39 cellular contexts compared by ENCODE assay signal in the genomic region with DNA sequence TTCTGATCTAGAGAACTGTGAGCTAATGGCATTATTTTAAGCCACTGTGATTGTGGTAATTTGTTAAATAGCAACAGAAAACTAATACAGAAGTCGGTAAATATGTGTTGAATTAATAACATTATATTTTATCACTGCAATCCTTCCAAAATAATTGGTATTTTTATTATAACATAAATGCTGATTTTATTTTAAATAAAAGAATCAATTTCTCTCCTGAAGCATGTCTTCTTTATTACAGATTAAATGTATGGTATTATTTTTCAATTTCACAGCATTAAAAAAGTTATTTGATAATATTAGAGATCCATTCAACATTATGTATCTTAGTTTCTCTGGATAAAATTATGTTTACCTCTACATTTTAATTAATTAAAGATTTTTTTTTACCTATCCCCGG.
"Had no signal": no experiment of that assay in that cellular context is flagged by ENCODE, and none has a peak within 500 bp of the region (broad histone marks: within the 10 kb centered on the region; RNA-seq: fewer than 3 reads in every experiment).

No MANE protein-coding gene starts in this region.

- H3K9me3 Mint-ChIP-seq: activated CD4-positive, alpha-beta T cell treated with anti-CD3 and anti-CD28 coated beads, Interleukin-2, amount 10 ng/mL, durations not matched to agents 7 days and 5 days; activated naive CD4-positive, alpha-beta T cell treated with anti-CD3 and anti-CD28 coated beads, Interleukin-2, amount 10 ng/mL, durations not matched to agents 7 days and 5 days; activated naive CD4-positive, alpha-beta T cell treated with anti-CD3 and anti-CD28 coated beads, Interleukin-2, amount 50 U/mL, for 24 hours; activated naive CD8-positive, alpha-beta T cell treated with anti-CD3 and anti-CD28 coated beads, Interleukin-2, amount 10 ng/mL, durations not matched to agents 7 days and 5 days; activated T-helper 2 cell treated with anti-CD3 and anti-CD28 coated beads, Interferon-gamma antibody, Interleukin-2, Interleukin-4, amounts not matched to agents 10 μg/mL and 5 μg/mL and 100 μg/mL, durations not matched to agents 14 hours and 24 hours and 36 hours had no signal

- H3K4me1 Mint-ChIP-seq: activated CD4-positive, alpha-beta memory T cell treated with anti-CD3 and anti-CD28 coated beads, Interleukin-2, amount 10 ng/mL, durations not matched to agents 7 days and 5 days; activated CD4-positive, alpha-beta T cell treated with anti-CD3 and anti-CD28 coated beads for 36 hours; activated CD4-positive, alpha-beta T cell treated with anti-CD3 and anti-CD28 coated beads, Interleukin-2, amount 10 ng/mL, durations not matched to agents 7 days and 5 days; activated CD8-positive, alpha-beta memory T cell treated with anti-CD3 and anti-CD28 coated beads, Interleukin-2, amount 10 ng/mL, durations not matched to agents 7 days and 5 days; activated naive CD4-positive, alpha-beta T cell treated with anti-CD3 and anti-CD28 coated beads, Interleukin-2, amount 10 ng/mL, durations not matched to agents 7 days and 5 days; activated naive CD4-positive, alpha-beta T cell treated with anti-CD3 and anti-CD28 coated beads, Interleukin-2, amount 50 U/mL, for 24 hours; activated naive CD8-positive, alpha-beta T cell treated with anti-CD3 and anti-CD28 coated beads, Interleukin-2, amount 10 ng/mL, durations not matched to agents 7 days and 5 days; activated naive CD8-positive, alpha-beta T cell treated with anti-CD3 and anti-CD28 coated beads, Interleukin-2, amount 50 U/mL, for 24 hours; brain; central memory CD8-positive, alpha-beta T cell had no signal

- H3K9me3 ChIP-seq: ascending aorta had no signal

- H3K4me3 Mint-ChIP-seq: activated CD4-positive, alpha-beta memory T cell treated with anti-CD3 and anti-CD28 coated beads, Interleukin-2, amount 10 ng/mL, durations not matched to agents 7 days and 5 days; activated CD4-positive, alpha-beta T cell treated with anti-CD3 and anti-CD28 coated beads for 36 hours; activated CD4-positive, alpha-beta T cell treated with anti-CD3 and anti-CD28 coated beads, Interleukin-2, amount 10 ng/mL, durations not matched to agents 7 days and 5 days; activated CD8-positive, alpha-beta memory T cell treated with anti-CD3 and anti-CD28 coated beads, Interleukin-2, amount 10 ng/mL, durations not matched to agents 7 days and 5 days; activated CD8-positive, alpha-beta T cell treated with anti-CD3 and anti-CD28 coated beads, Interleukin-2, amount 10 ng/mL, durations not matched to agents 7 days and 5 days; activated naive CD4-positive, alpha-beta T cell treated with anti-CD3 and anti-CD28 coated beads, Interleukin-2, amount 10 ng/mL, durations not matched to agents 7 days and 5 days; activated naive CD4-positive, alpha-beta T cell treated with anti-CD3 and anti-CD28 coated beads, Interleukin-2, amount 50 U/mL, for 24 hours; activated naive CD8-positive, alpha-beta T cell; activated naive CD8-positive, alpha-beta T cell treated with anti-CD3 and anti-CD28 coated beads, Interleukin-2, amount 10 ng/mL, durations not matched to agents 7 days and 5 days; activated naive CD8-positive, alpha-beta T cell treated with anti-CD3 and anti-CD28 coated beads, Interleukin-2, amount 50 U/mL, for 24 hours; activated T-cell treated with anti-CD3 and anti-CD28 coated beads, Interleukin-2, amount 50 U/mL, for 24 hours; brain; central memory CD8-positive, alpha-beta T cell; T-helper 1 cell treated with Interleukin-12 subunit alpha and Interleukin-12 subunit beta and Interleukin-4 antibody, amounts not matched to agents 30 μg/mL and 1 μg/mL, for 36 hours; T-helper 2 cell treated with Interferon-gamma antibody and Interleukin-4, amounts not matched to agents 5 μg/mL and 100 μg/mL, for 36 hours had no signal

- FAIRE-seq: bronchial epithelial cell, TTC549 had no signal

- H3K27me3 ChIP-seq: ascending aorta, cardiac muscle cell had no signal

- H3K36me3 ChIP-seq: ascending aorta, cardiac muscle cell had no signal

- ATAC-seq: activated CD4-positive, alpha-beta T cell treated with anti-CD3 and anti-CD28 coated beads for 36 hours; activated CD4-positive, CD25-positive, alpha-beta regulatory T cell treated with anti-CD3 and anti-CD28 coated beads, Interleukin-2, amount 50 U/mL, for 24 hours; activated CD8-positive, alpha-beta memory T cell treated with anti-CD3 and anti-CD28 coated beads, Interleukin-2, amount 10 ng/mL, durations not matched to agents 7 days and 5 days; activated CD8-positive, alpha-beta T cell treated with anti-CD3 and anti-CD28 coated beads, Interleukin-2, amount 10 ng/mL, durations not matched to agents 7 days and 5 days; activated naive CD8-positive, alpha-beta T cell treated with anti-CD3 and anti-CD28 coated beads, Interleukin-2, amount 50 U/mL, for 24 hours had no signal

- H3K36me3 Mint-ChIP-seq: activated CD8-positive, alpha-beta memory T cell treated with anti-CD3 and anti-CD28 coated beads, Interleukin-2, amount 10 ng/mL, durations not matched to agents 7 days and 5 days; activated naive CD4-positive, alpha-beta T cell treated with anti-CD3 and anti-CD28 coated beads, Interleukin-2, amount 10 ng/mL, durations not matched to agents 7 days and 5 days; activated naive CD4-positive, alpha-beta T cell treated with anti-CD3 and anti-CD28 coated beads, Interleukin-2, amount 50 U/mL, for 24 hours; activated naive CD8-positive, alpha-beta T cell; activated naive CD8-positive, alpha-beta T cell treated with anti-CD3 and anti-CD28 coated beads, Interleukin-2, amount 10 ng/mL, durations not matched to agents 7 days and 5 days; brain had no signal

- H3K4me3 ChIP-seq: ascending aorta, cardiac muscle cell had no signal

- H3K27ac ChIP-seq: ascending aorta, VCaP had no signal

- H3K27me3 Mint-ChIP-seq: activated CD4-positive, alpha-beta memory T cell treated with anti-CD3 and anti-CD28 coated beads, Interleukin-2, amount 10 ng/mL, durations not matched to agents 7 days and 5 days; activated CD4-positive, alpha-beta T cell treated with anti-CD3 and anti-CD28 coated beads for 36 hours; activated CD4-positive, alpha-beta T cell treated with anti-CD3 and anti-CD28 coated beads, Interleukin-2, amount 10 ng/mL, durations not matched to agents 7 days and 5 days; activated CD8-positive, alpha-beta memory T cell treated with anti-CD3 and anti-CD28 coated beads, Interleukin-2, amount 10 ng/mL, durations not matched to agents 7 days and 5 days; activated naive CD4-positive, alpha-beta T cell treated with anti-CD3 and anti-CD28 coated beads, Interleukin-2, amount 10 ng/mL, durations not matched to agents 7 days and 5 days; activated naive CD4-positive, alpha-beta T cell treated with anti-CD3 and anti-CD28 coated beads, Interleukin-2, amount 50 U/mL, for 24 hours; activated naive CD8-positive, alpha-beta T cell; activated naive CD8-positive, alpha-beta T cell treated with anti-CD3 and anti-CD28 coated beads, Interleukin-2, amount 10 ng/mL, durations not matched to agents 7 days and 5 days; activated naive CD8-positive, alpha-beta T cell treated with anti-CD3 and anti-CD28 coated beads, Interleukin-2, amount 50 U/mL, for 24 hours; activated T-cell treated with anti-CD3 and anti-CD28 coated beads, Interleukin-2, amount 50 U/mL, for 24 hours; central memory CD8-positive, alpha-beta T cell had no signal

- DNase-seq: activated CD4-positive, alpha-beta memory T cell treated with anti-CD3 and anti-CD28 coated beads, Interleukin-2, amount 10 ng/mL, durations not matched to agents 7 days and 5 days; activated CD4-positive, alpha-beta T cell treated with anti-CD3 and anti-CD28 coated beads for 1 hour; activated CD4-positive, alpha-beta T cell treated with anti-CD3 and anti-CD28 coated beads for 36 hours; activated CD4-positive, alpha-beta T cell treated with anti-CD3 and anti-CD28 coated beads for 48 hours; activated CD4-positive, alpha-beta T cell treated with anti-CD3 and anti-CD28 coated beads, Interleukin-2, amount 10 ng/mL, durations not matched to agents 7 days and 5 days; activated CD4-positive, alpha-beta T cell treated with anti-CD3 and anti-CD28 coated beads, Interleukin-2, amount 50 U/mL, for 48 hours; activated CD4-positive, CD25-positive, alpha-beta regulatory T cell; activated CD8-positive, alpha-beta memory T cell treated with anti-CD3 and anti-CD28 coated beads for 24 hours; activated CD8-positive, alpha-beta memory T cell treated with anti-CD3 and anti-CD28 coated beads, Interleukin-2, amount 10 ng/mL, durations not matched to agents 7 days and 5 days; activated CD8-positive, alpha-beta memory T cell treated with anti-CD3 and anti-CD28 coated beads, Interleukin-2, amount 50 U/mL, for 48 hours; activated CD8-positive, alpha-beta T cell treated with anti-CD3 and anti-CD28 coated beads, Interleukin-2, amount 10 ng/mL, durations not matched to agents 7 days and 5 days; activated effector memory CD4-positive, alpha-beta T cell treated with Interleukin-2 at 50 U/mL for 16 hours; activated gamma-delta T cell; activated naive CD4-positive, alpha-beta T cell treated with anti-CD3 and anti-CD28 coated beads, Interleukin-2, amount 10 ng/mL, durations not matched to agents 7 days and 5 days; activated naive CD4-positive, alpha-beta T cell treated with Interleukin-2 at 50 U/mL for 16 hours; activated naive CD8-positive, alpha-beta T cell treated with anti-CD3 and anti-CD28 coated beads, Interleukin-2, amount 10 ng/mL, durations not matched to agents 7 days and 5 days; activated naive CD8-positive, alpha-beta T cell treated with anti-CD3 and anti-CD28 coated beads, Interleukin-2, amount 50 U/mL, for 24 hours; activated T-cell treated with anti-CD3 and anti-CD28 coated beads, Interleukin-2, amount 50 U/mL, for 24 hours; activated T-cell treated with anti-CD3 and anti-CD28 coated beads, Interleukin-2, amount 50 U/mL, for 48 hours; amygdala; anterior cingulate cortex; caudate nucleus; cerebellar nuclear complex; T-helper 1 cell; T-helper 2 cell; T-helper 9 cell had no signal

- H3K27ac Mint-ChIP-seq: activated CD4-positive, alpha-beta memory T cell treated with anti-CD3 and anti-CD28 coated beads, Interleukin-2, amount 10 ng/mL, durations not matched to agents 7 days and 5 days; activated CD4-positive, alpha-beta T cell treated with anti-CD3 and anti-CD28 coated beads for 36 hours; activated CD4-positive, alpha-beta T cell treated with anti-CD3 and anti-CD28 coated beads, Interleukin-2, amount 10 ng/mL, durations not matched to agents 7 days and 5 days; activated CD8-positive, alpha-beta memory T cell treated with anti-CD3 and anti-CD28 coated beads, Interleukin-2, amount 10 ng/mL, durations not matched to agents 7 days and 5 days; activated CD8-positive, alpha-beta T cell treated with anti-CD3 and anti-CD28 coated beads, Interleukin-2, amount 10 ng/mL, durations not matched to agents 7 days and 5 days; activated naive CD4-positive, alpha-beta T cell treated with anti-CD3 and anti-CD28 coated beads, Interleukin-2, amount 10 ng/mL, durations not matched to agents 7 days and 5 days; activated naive CD4-positive, alpha-beta T cell treated with anti-CD3 and anti-CD28 coated beads, Interleukin-2, amount 50 U/mL, for 24 hours; activated naive CD8-positive, alpha-beta T cell; activated naive CD8-positive, alpha-beta T cell treated with anti-CD3 and anti-CD28 coated beads, Interleukin-2, amount 10 ng/mL, durations not matched to agents 7 days and 5 days; activated naive CD8-positive, alpha-beta T cell treated with anti-CD3 and anti-CD28 coated beads, Interleukin-2, amount 50 U/mL, for 24 hours; activated T-cell treated with anti-CD3 and anti-CD28 coated beads, Interleukin-2, amount 50 U/mL, for 24 hours; activated T-helper 2 cell treated with anti-CD3 and anti-CD28 coated beads, Interferon-gamma antibody, Interleukin-2, Interleukin-4, amounts not matched to agents 10 μg/mL and 5 μg/mL and 100 μg/mL, durations not matched to agents 14 hours and 24 hours and 36 hours; brain; T-helper 1 cell treated with Interleukin-12 subunit alpha and Interleukin-12 subunit beta and Interleukin-4 antibody, amounts not matched to agents 30 μg/mL and 1 μg/mL, for 36 hours; T-helper 2 cell treated with Interferon-gamma antibody and Interleukin-4, amounts not matched to agents 5 μg/mL and 100 μg/mL, for 36 hours had no signal

- H3K4me1 ChIP-seq: ascending aorta had no signal
